Comparison of ENCODE assay signal across 9 cellular contexts in the genomic region with DNA sequence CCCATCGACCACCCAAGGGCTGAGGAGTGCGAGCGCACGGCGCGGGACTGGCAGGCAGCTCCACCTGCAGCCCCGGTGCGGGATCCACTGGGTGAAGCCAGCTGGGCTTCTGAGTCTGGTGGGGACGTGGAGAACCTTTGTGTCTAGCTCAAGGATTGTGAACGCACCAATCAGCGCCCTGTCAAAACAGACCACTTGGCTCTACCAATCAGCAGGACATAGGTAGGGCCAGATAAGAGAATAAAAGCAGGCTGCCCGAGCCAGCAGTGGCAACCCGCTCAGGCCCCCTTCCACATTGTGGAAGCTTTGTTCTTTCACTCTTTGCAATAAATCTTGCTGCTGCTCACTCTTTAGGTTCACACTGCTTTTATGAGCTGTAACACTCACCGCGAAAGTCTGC. TPM values are rescaled to one million over a fixed set of nuclear protein-coding genes. Genes with fewer than 3 reads are reported as not detected.
DNase-seq lines count a peak whose midpoint lies in the region; ATAC-seq and TF ChIP-seq lines count a peak whose summit lies in the region.
"Not testable (repeated sequence)": the region's sequence is repeated elsewhere in the genome, so short reads cannot be mapped to it uniquely, and the experiment has no call there.
"Had no signal": no experiment of that assay in that cellular context is flagged by ENCODE, and none has a peak within 500 bp of the region (broad histone marks: within the 10 kb centered on the region; RNA-seq: fewer than 3 reads in every experiment).

No MANE protein-coding gene starts in this region.

- POLR2A ChIA-PET in CD8-positive, alpha-beta memory T cell (lab: Charles Lee); activated CD4-positive, alpha-beta memory T cell treated with anti-CD3 and anti-CD28 coated beads for 36 hours (lab: Charles Lee): not testable (repeated sequence)

- not testable (repeated sequence) for H3K36me3 ChIP-seq in CD8-positive, alpha-beta memory T cell (ENCODE audit: insufficient read depth, low read length); NT2/D1 (ENCODE audit: insufficient read depth, insufficient read length, low read length); breast epithelium

- not testable (repeated sequence) for H3K4me3 ChIP-seq in CD8-positive, alpha-beta memory T cell (ENCODE audit: low read length); NT2/D1 (ENCODE audit: insufficient read length, low read depth)
- H3K4me3 ChIP-seq in breast epithelium: peak overlapping the region in 2 of 3 donors; percentile 29 to 37

- not testable (repeated sequence) for TF ChIP-seq POLR2A in breast epithelium (IDR thresholded peaks at IDR 0.05)

- peak overlapping the region in 3 of 8 donors; percentile 7 to 69 (median 16) for H3K27ac Mint-ChIP-seq in CD8-positive, alpha-beta memory T cell
- not testable (repeated sequence) for H3K27ac Mint-ChIP-seq in activated CD4-positive, alpha-beta memory T cell treated with anti-CD3 and anti-CD28 coated beads for 36 hours; activated T-helper 17 cell treated with anti-CD3 and anti-CD28 coated beads, Interleukin-2, amount 50 U/mL, for 72 hours; stimulated activated effector memory CD8-positive, alpha-beta T cell treated with anti-CD3 and anti-CD28 coated beads, Interleukin-12 subunit alpha, Interleukin-12 subunit beta, amount 100 ng/mL, for 72 hours
- H3K27ac Mint-ChIP-seq in immature natural killer cell: peak overlapping the region in 3 of 6 donors; percentile 5 to 77 (median 70)

- H3K27me3 ChIP-seq in CD8-positive, alpha-beta memory T cell (ENCODE audit: insufficient read depth, low read length, poor library complexity, severe bottlenecking); NT2/D1 (ENCODE audit: insufficient read depth, insufficient read length); breast epithelium: not testable (repeated sequence)

- not testable (repeated sequence) for TF ChIP-seq CTCF in breast epithelium (IDR thresholded peaks at IDR 0.05)

- H3K9me3 ChIP-seq in CD8-positive, alpha-beta memory T cell (ENCODE audit: low read length); NT2/D1 (ENCODE audit: insufficient read depth, low read length); breast epithelium: not testable (repeated sequence)

- H3K4me1 ChIP-seq in CD8-positive, alpha-beta memory T cell (ENCODE audit: insufficient read depth, low read length); NT2/D1 (ENCODE audit: insufficient read depth, insufficient read length); breast epithelium: not testable (repeated sequence)

- H3K4me3 Mint-ChIP-seq in CD8-positive, alpha-beta memory T cell: peak overlapping the region; percentile 69 to 90 (median 83)
- H3K4me3 Mint-ChIP-seq in activated CD4-positive, alpha-beta memory T cell treated with anti-CD3 and anti-CD28 coated beads for 36 hours: peak overlapping the region; percentile 51
- peak overlapping the region; percentile 28 for H3K4me3 Mint-ChIP-seq in activated T-helper 17 cell treated with anti-CD3 and anti-CD28 coated beads, Interleukin-2, amount 50 U/mL, for 72 hours
- peak overlapping the region; percentile 66 to 90 (median 84) for H3K4me3 Mint-ChIP-seq in immature natural killer cell
- H3K4me3 Mint-ChIP-seq in stimulated activated effector memory CD8-positive, alpha-beta T cell treated with anti-CD3 and anti-CD28 coated beads, Interleukin-12 subunit alpha, Interleukin-12 subunit beta, amount 100 ng/mL, for 72 hours: peak overlapping the region; percentile 38

- H3K9me3 Mint-ChIP-seq in CD8-positive, alpha-beta memory T cell; activated CD4-positive, alpha-beta memory T cell treated with anti-CD3 and anti-CD28 coated beads for 36 hours; activated T-helper 17 cell treated with anti-CD3 and anti-CD28 coated beads, Interleukin-2, amount 50 U/mL, for 72 hours; immature natural killer cell; stimulated activated effector memory CD8-positive, alpha-beta T cell treated with anti-CD3 and anti-CD28 coated beads, Interleukin-12 subunit alpha, Interleukin-12 subunit beta, amount 100 ng/mL, for 72 hours: not testable (repeated sequence)

- DNase-seq in CD8-positive, alpha-beta memory T cell; NT2/D1 (ENCODE audit: low read depth, low spot score); activated CD4-positive, alpha-beta memory T cell treated with anti-CD3 and anti-CD28 coated beads for 36 hours; breast epithelium (ENCODE audit: low spot score in 2 of 2); immature natural killer cell: not testable (repeated sequence)
- DNase-seq in stimulated activated effector memory CD8-positive, alpha-beta T cell treated with anti-CD3 and anti-CD28 coated beads, Interleukin-12 subunit alpha, Interleukin-12 subunit beta, amount 100 ng/mL, for 72 hours (ENCODE audit: low spot score in 2 of 2): peak in 1 of 2 donors; percentile 46

- H3K9ac ChIP-seq in NT2/D1 (ENCODE audit: insufficient read length, low read depth): peak overlapping the region; percentile 29

- intact Hi-C loops in activated CD4-positive, alpha-beta memory T cell treated with anti-CD3 and anti-CD28 coated beads for 36 hours (cut with micrococcal nuclease); breast epithelium (cut with DNase I; ENCODE audit: low total_unique reads): not testable (repeated sequence)

- not testable (repeated sequence) for H3K27ac ChIP-seq in CD8-positive, alpha-beta memory T cell (ENCODE audit: low read depth, low read length); breast epithelium

- not testable (repeated sequence) for ATAC-seq in activated T-helper 17 cell treated with anti-CD3 and anti-CD28 coated beads, Interleukin-2, amount 50 U/mL, for 72 hours (replicated peaks); stimulated activated effector memory CD8-positive, alpha-beta T cell treated with anti-CD3 and anti-CD28 coated beads, Interleukin-12 subunit alpha, Interleukin-12 subunit beta, amount 100 ng/mL, for 72 hours

- peaks cover 6 to 16% (median 11%) of the 10 kb centered on the region in 3 donors for H3K4me1 Mint-ChIP-seq in CD8-positive, alpha-beta memory T cell
- not testable (repeated sequence) for H3K4me1 Mint-ChIP-seq in activated CD4-positive, alpha-beta memory T cell treated with anti-CD3 and anti-CD28 coated beads for 36 hours (ENCODE audit: low read depth); activated T-helper 17 cell treated with anti-CD3 and anti-CD28 coated beads, Interleukin-2, amount 50 U/mL, for 72 hours; immature natural killer cell; stimulated activated effector memory CD8-positive, alpha-beta T cell treated with anti-CD3 and anti-CD28 coated beads, Interleukin-12 subunit alpha, Interleukin-12 subunit beta, amount 100 ng/mL, for 72 hours

- not testable (repeated sequence) for H3K36me3 Mint-ChIP-seq in CD8-positive, alpha-beta memory T cell; activated CD4-positive, alpha-beta memory T cell treated with anti-CD3 and anti-CD28 coated beads for 36 hours; activated T-helper 17 cell treated with anti-CD3 and anti-CD28 coated beads, Interleukin-2, amount 50 U/mL, for 72 hours (ENCODE audit: low read depth); immature natural killer cell; stimulated activated effector memory CD8-positive, alpha-beta T cell treated with anti-CD3 and anti-CD28 coated beads, Interleukin-12 subunit alpha, Interleukin-12 subunit beta, amount 100 ng/mL, for 72 hours

- H3K27me3 Mint-ChIP-seq in CD8-positive, alpha-beta memory T cell: peaks cover 36 to 56% of the 10 kb centered on the region in 2 donors
- H3K27me3 Mint-ChIP-seq in activated CD4-positive, alpha-beta memory T cell treated with anti-CD3 and anti-CD28 coated beads for 36 hours: peaks cover 32% of the 10 kb centered on the region
- peaks cover 35% of the 10 kb centered on the region for H3K27me3 Mint-ChIP-seq in activated T-helper 17 cell treated with anti-CD3 and anti-CD28 coated beads, Interleukin-2, amount 50 U/mL, for 72 hours
- peaks cover 4 to 17% (median 11%) of the 10 kb centered on the region in 3 donors for H3K27me3 Mint-ChIP-seq in immature natural killer cell (ENCODE audit: low read depth in 3 of 3)

- CTCF ChIA-PET in CD8-positive, alpha-beta memory T cell (lab: Charles Lee): interaction anchor here (1.0 kb wide), 1 partner anchor 29 kb away, joined by 3 read pairs; no protein-coding TSS in a partner anchor
- CTCF ChIA-PET in activated CD4-positive, alpha-beta memory T cell treated with anti-CD3 and anti-CD28 coated beads for 36 hours (lab: Charles Lee): interaction anchor here (0.6 kb wide), 1 partner anchor 936 kb away, joined by 3 read pairs; no protein-coding TSS in a partner anchor

RNA-seq across cellular contexts. Expression of a gene that starts 2.2 kb away (rescaled TPM):
- total RNA-seq in CD8-positive, alpha-beta memory T cell: not detected
- not detected for polyA plus RNA-seq in CD8-positive, alpha-beta memory T cell
- total RNA-seq in activated CD4-positive, alpha-beta memory T cell treated with anti-CD3 and anti-CD28 coated beads for 36 hours: not detected
- not detected for total RNA-seq in activated T-helper 17 cell treated with anti-CD3 and anti-CD28 coated beads, Interleukin-2, amount 50 U/mL, for 72 hours
- total RNA-seq in breast epithelium: under 1 TPM in 1 of 3 donors, not detected in 2; under 0.01 TPM
- not detected for polyA plus RNA-seq in immature natural killer cell
- total RNA-seq: A673 had no signal

RNA-seq across cellular contexts. Expression of a gene that starts 34.3 kb away (rescaled TPM):
- total RNA-seq in CD8-positive, alpha-beta memory T cell: not detected
- polyA plus RNA-seq in CD8-positive, alpha-beta memory T cell: not detected
- total RNA-seq in activated CD4-positive, alpha-beta memory T cell treated with anti-CD3 and anti-CD28 coated beads for 36 hours: not detected
- total RNA-seq in activated T-helper 17 cell treated with anti-CD3 and anti-CD28 coated beads, Interleukin-2, amount 50 U/mL, for 72 hours: not detected
- 1 to 10 TPM in 2 of 3 donors, under 1 TPM in 1; 0.16 to 8.8 (median 3.1) TPM for total RNA-seq in breast epithelium
- polyA plus RNA-seq in immature natural killer cell: not detected

RNA-seq across cellular contexts. Expression of a gene that starts 48.8 kb away (rescaled TPM):
- not detected for total RNA-seq in CD8-positive, alpha-beta memory T cell
- polyA plus RNA-seq in CD8-positive, alpha-beta memory T cell: not detected
- total RNA-seq in activated CD4-positive, alpha-beta memory T cell treated with anti-CD3 and anti-CD28 coated beads for 36 hours: not detected
- not detected for total RNA-seq in activated T-helper 17 cell treated with anti-CD3 and anti-CD28 coated beads, Interleukin-2, amount 50 U/mL, for 72 hours
- total RNA-seq in breast epithelium: not detected
- not detected for polyA plus RNA-seq in immature natural killer cell
- total RNA-seq: A673, H4 had no signal

Comparison
In these comparisons a context has a peak if more than half of its experiments do, and no peak if none do; other contexts are left out.
1. H3K4me3 Mint-ChIP-seq: peak in every context shown above with its lines; median percentile 84 in immature natural killer cell; 83 in CD8-positive, alpha-beta memory T cell; 51 in activated CD4-positive, alpha-beta memory T cell treated with anti-CD3 and anti-CD28 coated beads for 36 hours; 38 in stimulated activated effector memory CD8-positive, alpha-beta T cell treated with anti-CD3 and anti-CD28 coated beads, Interleukin-12 subunit alpha, Interleukin-12 subunit beta, amount 100 ng/mL, for 72 hours; 28 in activated T-helper 17 cell treated with anti-CD3 and anti-CD28 coated beads, Interleukin-2, amount 50 U/mL, for 72 hours.